In the genomic region with DNA sequence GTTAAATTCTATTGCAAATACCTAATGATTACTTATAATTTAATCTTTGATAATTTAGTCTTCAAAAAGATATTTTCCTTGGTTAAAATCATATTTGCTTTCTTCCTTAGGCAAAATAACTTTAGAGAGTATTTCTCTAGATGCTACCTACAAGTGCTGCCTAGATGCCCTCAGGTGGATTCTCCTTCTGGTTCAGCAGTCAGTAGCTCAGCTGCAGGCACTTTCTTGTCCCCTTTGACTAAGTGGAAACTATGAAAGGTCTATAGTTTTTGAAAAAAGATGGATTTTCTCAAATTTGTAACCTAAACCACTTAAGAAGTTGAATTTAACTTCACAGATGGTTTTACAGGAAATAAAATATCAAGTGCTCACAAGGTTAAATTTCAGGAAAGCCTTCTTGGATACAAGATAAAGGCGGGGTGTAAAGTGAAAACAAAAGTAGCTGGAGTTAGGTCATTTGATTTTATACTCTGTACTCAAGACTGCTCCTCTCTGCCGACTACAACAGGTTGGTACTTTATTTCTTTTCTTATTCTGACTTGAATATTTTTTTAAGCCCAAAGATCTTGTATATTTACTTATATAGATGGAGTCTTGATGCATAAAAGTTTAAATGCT, we compare ENCODE assay signal across 13 cellular contexts. TPM values are rescaled to one million over a fixed set of nuclear protein-coding genes. Genes with fewer than 3 reads are reported as not detected.
A peak's percentile ranks its signal among the peaks of the same experiment; 100 is the strongest.
DNase-seq lines count a peak whose midpoint lies in the region; ATAC-seq, FAIRE-seq and TF ChIP-seq lines count a peak whose summit lies in the region.
"Had no signal": no experiment of that assay in that cellular context is flagged by ENCODE, and none has a peak within 500 bp of the region (broad histone marks: within the 10 kb centered on the region; RNA-seq: fewer than 3 reads in every experiment).

A gene (plus strand): TSS at position 455 of the 618 bp plus-strand sequence. CDS start 3,128 bp downstream, outside the sequence.

- no peak within 1 kb of the TSS for H3K9ac ChIP-seq in OCI-LY1 (ENCODE audit: low read length)

- no peak for TF ChIP-seq POLR2A in sigmoid colon (IDR thresholded peaks at IDR 0.05)

- H3K4me3 Mint-ChIP-seq in CD8-positive, alpha-beta T cell, result no peak within 1 kb of the TSS
- H3K4me3 Mint-ChIP-seq: CD8-positive, alpha-beta memory T cell had no signal

- no peak for TF ChIP-seq CTCF in OCI-LY1 (IDR thresholded peaks at IDR 0.05; ENCODE audit: low read length)
- no peak for TF ChIP-seq CTCF in foreskin keratinocyte (conservative IDR thresholded peaks at IDR 0.05)
- no peak for TF ChIP-seq CTCF in sigmoid colon (IDR thresholded peaks at IDR 0.05)
- no peak for TF ChIP-seq CTCF in CD8-positive, alpha-beta T cell (IDR thresholded peaks at IDR 0.05)

- no peaks in the 10 kb centered on the region for H3K79me2 ChIP-seq in OCI-LY1 (ENCODE audit: insufficient read depth, low read length)

- H3K9me3 ChIP-seq in OCI-LY1 (ENCODE audit: low read length) (no peaks in the 10 kb centered on the region), sigmoid colon (no peaks in the 10 kb centered on the region)
- no peaks in the 10 kb centered on the region for H3K9me3 ChIP-seq in CD8-positive, alpha-beta T cell (ENCODE audit: low read length)

- CTCF ChIA-PET in CD8-positive, alpha-beta T cell (lab: Charles Lee), result interaction anchor here (0.8 kb wide), 1 partner anchor 245 kb away, joined by 4 read pairs; no protein-coding TSS in a partner anchor

- no peaks in the 10 kb centered on the region for H3K27me3 Mint-ChIP-seq in CD8-positive, alpha-beta T cell (ENCODE audit: low read depth)
- H3K27me3 Mint-ChIP-seq: CD8-positive, alpha-beta memory T cell had no signal

- 11 to 56% methylated on average over 2 of the region's 2 CpGs for WGBS in sigmoid colon, 2 donors

- H3K36me3 Mint-ChIP-seq in CD8-positive, alpha-beta T cell, result peaks cover 49% of the 10 kb centered on the region

- H3K27me3 ChIP-seq in OCI-LY1 (ENCODE audit: insufficient read depth, low read length), result no peaks in the 10 kb centered on the region
- no peaks in the 10 kb centered on the region for H3K27me3 ChIP-seq in foreskin keratinocyte
- H3K27me3 ChIP-seq in sigmoid colon, result no peaks in the 10 kb centered on the region
- H3K27me3 ChIP-seq in CD8-positive, alpha-beta T cell (ENCODE audit: insufficient read depth, low read length), result no peaks in the 10 kb centered on the region

- H3F3A ChIP-seq in OCI-LY1 (ENCODE audit: insufficient read depth, low read length), result no peaks in the 10 kb centered on the region

- TF ChIP-seq EP300 in sigmoid colon (IDR thresholded peaks at IDR 0.05), result no peak

- H3K4me3 ChIP-seq in OCI-LY1 (ENCODE audit: low read depth, low read length, poor library complexity, severe bottlenecking) (no peak within 1 kb of the TSS), sigmoid colon (peak within 1 kb of the TSS in 3 of 4 donors; percentile 1 to 29 (median 18))
- no peak within 1 kb of the TSS for H3K4me3 ChIP-seq in CD8-positive, alpha-beta T cell (ENCODE audit: low read depth, low read length)

- no peak for FAIRE-seq in frontal cortex (lab: Jason Lieb, UNC)

- no peak for ATAC-seq in foreskin keratinocyte
- no peak for ATAC-seq in CD8-positive, alpha-beta T cell

- H3K9me3 Mint-ChIP-seq in CD8-positive, alpha-beta T cell, result no peaks in the 10 kb centered on the region
- H3K9me3 Mint-ChIP-seq: CD8-positive, alpha-beta memory T cell had no signal

- intact Hi-C loops in sigmoid colon (cut with DNase I), result no loop called here
- intact Hi-C loops in CD8-positive, alpha-beta T cell (cut with DNase I, micrococcal nuclease), result no loop called here

- peaks cover 5% of the 10 kb centered on the region for H3K4me1 ChIP-seq in OCI-LY1 (ENCODE audit: insufficient read depth, low read length, severe bottlenecking)
- H3K4me1 ChIP-seq in foreskin keratinocyte, result peaks cover 26% of the 10 kb centered on the region
- H3K4me1 ChIP-seq in sigmoid colon, result peaks cover 0 to 15% (median 0%) of the 10 kb centered on the region in 4 donors
- H3K4me1 ChIP-seq in CD8-positive, alpha-beta T cell (ENCODE audit: insufficient read depth, low read length), result no peaks in the 10 kb centered on the region

- H3K27ac ChIP-seq in OCI-LY1 (ENCODE audit: low read depth, low read length, poor library complexity, severe bottlenecking) (no peak within 1 kb of the TSS), foreskin keratinocyte (peak within 1 kb of the TSS; percentile 5), sigmoid colon (peak within 1 kb of the TSS in 2 of 4 donors; percentile 39 to 51)
- no peak within 1 kb of the TSS for H3K27ac ChIP-seq in CD8-positive, alpha-beta T cell (ENCODE audit: low read depth, low read length)

- no peaks in the 10 kb centered on the region for H3K9me2 ChIP-seq in OCI-LY1 (ENCODE audit: low read depth, low read length)

- no peaks in the 10 kb centered on the region for H3K4me1 Mint-ChIP-seq in CD8-positive, alpha-beta T cell (ENCODE audit: low read depth)
- H3K4me1 Mint-ChIP-seq: CD8-positive, alpha-beta memory T cell had no signal

- POLR2A ChIA-PET in CD8-positive, alpha-beta T cell (lab: Charles Lee), result interaction anchor here (0.7 kb wide), 1 partner anchor 226 kb away, joined by 5 read pairs; no protein-coding TSS in a partner anchor

- H3K4me2 ChIP-seq in OCI-LY1 (ENCODE audit: low read length), result 0 out of 2 replicates have a peak within 1 kb of the TSS, but pooled peaks have one; percentile 23

- no peaks in the 10 kb centered on the region for H4K20me1 ChIP-seq in OCI-LY1 (ENCODE audit: insufficient read depth, low read length)

- no peak within 1 kb of the TSS for H2AFZ ChIP-seq in OCI-LY1 (ENCODE audit: low read length)

- H3K36me3 ChIP-seq in OCI-LY1 (ENCODE audit: insufficient read depth, low read length) (0 out of 2 replicates have a peak, but pooled peaks cover 6% of the 10 kb centered on the region), sigmoid colon (no peaks in the 10 kb centered on the region)
- H3K36me3 ChIP-seq in CD8-positive, alpha-beta T cell (ENCODE audit: insufficient read depth, low read length), result no peaks in the 10 kb centered on the region

- peak; percentile 10 for DNase-seq in GM04504 (ENCODE audit: low read depth)
- no peak for DNase-seq in foreskin keratinocyte
- no peak for DNase-seq in sigmoid colon
- no peak for DNase-seq in SW 1271 (lab: John Stamatoyannopoulos, UW)
- no peak for DNase-seq in frontal cortex (ENCODE audit: low spot score in 2 of 2)
- no peak for DNase-seq in DMS 273 (lab: John Stamatoyannopoulos, UW; ENCODE audit: unreplicated experiment)
- no peak for DNase-seq in CD8-positive, alpha-beta T cell
- DNase-seq: activated CD8-positive, alpha-beta memory T cell treated with anti-CD3 and anti-CD28 coated beads, Interleukin-2, amount 50 U/mL, for 48 hours; CD8-positive, alpha-beta memory T cell; H7; SIG-M5 had no signal

- no peak within 1 kb of the TSS for H3K27ac Mint-ChIP-seq in CD8-positive, alpha-beta T cell
- H3K27ac Mint-ChIP-seq: CD8-positive, alpha-beta memory T cell had no signal

RNA-seq across cellular contexts. Expression of the gene that starts here (rescaled TPM):
- total RNA-seq in foreskin keratinocyte (0.21 and 0.31 TPM in 2 replicates), sigmoid colon (1 to 10 TPM in 2 of 4 donors, under 1 TPM in 1, not detected in 1; 0.54 to 5.0 (median 3.2) TPM), frontal cortex (not detected)
- polyA plus RNA-seq in foreskin keratinocyte (0.22 and 0.25 TPM in 2 replicates), sigmoid colon (1 to 10 TPM in 1 of 3 donors, under 1 TPM in 1, not detected in 1; 0.60 to 2.0 TPM)
- under 1 TPM in 1 of 2 experiments, not detected in 1; 0.17 TPM for total RNA-seq in CD8-positive, alpha-beta T cell
- total RNA-seq: CD8-positive, alpha-beta memory T cell; H7; HT1080 had no signal
- polyA plus RNA-seq: CD8-positive, alpha-beta memory T cell had no signal

Comparison
In these comparisons a context has a peak if more than half of its experiments do, and no peak if none do; other contexts are left out.
1. H3K4me3 ChIP-seq: peak in sigmoid colon (3 of 4); none in OCI-LY1 (single experiment) and CD8-positive, alpha-beta T cell (single experiment).